Comparison of ENCODE assay signal across 22 cellular contexts in the genomic region with DNA sequence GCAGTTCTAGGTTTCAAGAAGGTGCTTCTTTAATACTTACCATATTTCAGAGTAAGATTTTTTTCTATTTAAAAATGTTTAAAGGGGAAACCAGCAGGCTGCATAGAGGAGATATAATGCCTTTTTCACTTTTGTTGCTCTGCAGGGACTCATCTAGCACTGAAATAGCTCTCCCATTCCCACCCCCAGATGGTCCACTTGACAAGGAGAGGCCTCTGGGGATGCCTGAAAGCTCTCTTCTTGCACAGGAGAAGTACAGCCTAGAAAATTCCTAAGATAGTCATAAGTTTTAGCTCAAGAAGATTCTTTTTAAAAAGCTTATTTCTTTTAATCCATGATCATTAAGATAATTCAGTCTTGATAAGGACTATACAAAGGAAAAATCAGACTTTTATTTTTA.
DNase-seq lines count a peak whose midpoint lies in the region; TF ChIP-seq lines count a peak whose summit lies in the region.
"Had no signal": no experiment of that assay in that cellular context is flagged by ENCODE, and none has a peak within 500 bp of the region (broad histone marks: within the 10 kb centered on the region; RNA-seq: fewer than 3 reads in every experiment).

No MANE protein-coding gene starts in this region.

- peaks cover 4% of the 10 kb centered on the region for H3K9me3 Mint-ChIP-seq in nephron progenitor cell

- peak overlapping the region; percentile 75 for H3K27ac Mint-ChIP-seq in nephron progenitor cell
- H3K27ac Mint-ChIP-seq: CD4-positive, alpha-beta memory T cell had no signal

- DNase-seq in NCI-H187 (lab: John Stamatoyannopoulos, UW): peak; percentile 0 to 4
- no peak for DNase-seq in NCI-H187 treated with DMSO at 0.1 percent for 48 hours (lab: John Stamatoyannopoulos, UW)
- peak; percentile 51 for DNase-seq in NCI-H524 treated with DMSO at 0.1 percent for 48 hours (lab: John Stamatoyannopoulos, UW)
- no peak for DNase-seq in nephron progenitor cell
- no peak for DNase-seq in NCI-H526 (lab: John Stamatoyannopoulos, UW)
- DNase-seq in NCI-H2081 (lab: John Stamatoyannopoulos, UW): no peak
- no peak for DNase-seq in activated CD4-positive, alpha-beta T cell treated with anti-CD3 and anti-CD28 coated beads for 1 hour
- no peak for DNase-seq in occipital lobe (lab: John Stamatoyannopoulos, UW)
- DNase-seq: 8988T; Caco-2; CD4-positive, alpha-beta memory T cell; DMS153; GDM1; GOT3; HCEC 1CT; KBM-7; NCI-H1092; NCI-H1436; NCI-H2081 treated with DMSO at 0.1 percent for 48 hours; NCI-H748 treated with DMSO at 0.1 percent for 48 hours; SHP77 treated with DMSO at 0.1 percent for 48 hours; SW 1271 had no signal

- peaks cover 32% of the 10 kb centered on the region for H3K36me3 Mint-ChIP-seq in nephron progenitor cell (ENCODE audit: low read depth)
- H3K36me3 Mint-ChIP-seq: CD4-positive, alpha-beta memory T cell had no signal

- no peaks in the 10 kb centered on the region for H3K27me3 Mint-ChIP-seq in nephron progenitor cell (ENCODE audit: low read depth, poor library complexity)
- H3K27me3 Mint-ChIP-seq: CD4-positive, alpha-beta memory T cell had no signal

- no peak overlapping the region for H3K4me3 Mint-ChIP-seq in nephron progenitor cell
- H3K4me3 Mint-ChIP-seq: CD4-positive, alpha-beta memory T cell had no signal

- TF ChIP-seq CTCF in nephron progenitor cell (IDR thresholded peaks at IDR 0.05): no peak

- H3K4me1 Mint-ChIP-seq in nephron progenitor cell: peaks cover 50% of the 10 kb centered on the region
- H3K4me1 Mint-ChIP-seq: CD4-positive, alpha-beta memory T cell had no signal

Comparison
In these comparisons a context has a peak if more than half of its experiments do, and no peak if none do; other contexts are left out.
1. DNase-seq: peak in NCI-H187 (2 of 2) and NCI-H524 treated with DMSO at 0.1 percent for 48 hours (single experiment); none in NCI-H187 treated with DMSO at 0.1 percent for 48 hours (single experiment), nephron progenitor cell (single experiment), NCI-H526 (0 of 2), NCI-H2081 (0 of 2), activated CD4-positive, alpha-beta T cell treated with anti-CD3 and anti-CD28 coated beads for 1 hour (single experiment) and occipital lobe (single experiment).